20 cellular contexts compared by ENCODE assay signal in genomic region chr17:33017366-33017765, GRCh38. TPM values are rescaled to one million over a fixed set of nuclear protein-coding genes. Genes with fewer than 3 reads are reported as not detected.
DNase-seq lines count a peak whose midpoint lies in the region; ATAC-seq and TF ChIP-seq lines count a peak whose summit lies in the region.
"Had no signal": no experiment of that assay in that cellular context is flagged by ENCODE, and none has a peak within 500 bp of the region (broad histone marks: within the 10 kb centered on the region; RNA-seq: fewer than 3 reads in every experiment).

No MANE protein-coding gene starts in this region.

- WGBS in mammary epithelial cell (ENCODE audit: low coverage, missing lambda C conversion rate): 89% methylated on average over 4 of the region's 5 CpGs
- WGBS in trophoblast cell (ENCODE audit: extremely low coverage, insufficient coverage, insufficient read length): no CpG with 5 or more reads among the region's 5 CpGs

- no peak overlapping the region for H3K9ac ChIP-seq in mammary epithelial cell (ENCODE audit: insufficient read depth, low read length)
- no peak overlapping the region for H3K9ac ChIP-seq in trophoblast cell (ENCODE audit: low read length)
- H3K9ac ChIP-seq: BLaER1 treated with 17β-estradiol and CSF1 and Interleukin-3, amounts not matched to agents 10 nM and 100 nM had no signal

- H3K18ac ChIP-seq in trophoblast cell (ENCODE audit: low read length): no peak overlapping the region

- no peak overlapping the region for H3K14ac ChIP-seq in trophoblast cell (ENCODE audit: low read length)

- H3K4ac ChIP-seq in trophoblast cell (ENCODE audit: low read depth, low read length): no peak overlapping the region

- H3K27me3 ChIP-seq in mammary epithelial cell (ENCODE audit: insufficient read depth, low read length) (no peaks in the 10 kb centered on the region), breast epithelium (no peaks in the 10 kb centered on the region), trophoblast cell (ENCODE audit: insufficient read depth, low read length) (no peaks in the 10 kb centered on the region)
- H3K27me3 ChIP-seq: BLaER1 treated with 17β-estradiol and CSF1 and Interleukin-3, amounts not matched to agents 10 nM and 100 nM had no signal

- peaks cover 5% of the 10 kb centered on the region for H3K27me3 Mint-ChIP-seq in activated T-cell treated with anti-CD3 and anti-CD28 coated beads, Interleukin-2, amount 50 U/mL, for 4 hours (ENCODE audit: low read depth)

- H2AK5ac ChIP-seq in trophoblast cell (ENCODE audit: low read length): no peak overlapping the region

- CTCF ChIA-PET in mammary epithelial cell (lab: Charles Lee; ENCODE audit: low non-redundant PET): interaction anchor here (1.1 kb wide), 1 partner anchor 34 kb away, joined by 3 read pairs; no protein-coding TSS in a partner anchor

- H3K36me3 Mint-ChIP-seq in activated T-cell treated with anti-CD3 and anti-CD28 coated beads, Interleukin-2, amount 50 U/mL, for 4 hours (ENCODE audit: insufficient read depth): no peaks in the 10 kb centered on the region
- H3K36me3 Mint-ChIP-seq: CD8-positive, alpha-beta T cell had no signal

- no peaks in the 10 kb centered on the region for H3K36me3 ChIP-seq in mammary epithelial cell (ENCODE audit: insufficient read depth, low read length)
- no peaks in the 10 kb centered on the region for H3K36me3 ChIP-seq in breast epithelium
- no peaks in the 10 kb centered on the region for H3K36me3 ChIP-seq in trophoblast cell (ENCODE audit: control insufficient read depth in 1 of 2, insufficient read depth in 2 of 2, low read length in 2 of 2)
- H3K36me3 ChIP-seq: BLaER1 treated with 17β-estradiol and CSF1 and Interleukin-3, amounts not matched to agents 10 nM and 100 nM had no signal

- no peak overlapping the region for H2BK5ac ChIP-seq in trophoblast cell (ENCODE audit: low read depth, low read length, poor library complexity)

- no peaks in the 10 kb centered on the region for H3K79me1 ChIP-seq in trophoblast cell (ENCODE audit: low read length)

- in situ Hi-C loops in mammary epithelial cell (cut with MboI; ENCODE audit: low sequenced_read_pairs in 2 of 2): no loop called here

- H3K4me3 Mint-ChIP-seq in activated T-cell treated with anti-CD3 and anti-CD28 coated beads, Interleukin-2, amount 50 U/mL, for 4 hours: no peak overlapping the region
- H3K4me3 Mint-ChIP-seq: B cell; CD4-positive, alpha-beta T cell; CD8-positive, alpha-beta T cell had no signal

- peak overlapping the region; percentile 31 for H3K4me2 ChIP-seq in mammary epithelial cell (ENCODE audit: insufficient read depth, low read depth, low read length)
- no peak overlapping the region for H3K4me2 ChIP-seq in trophoblast cell (ENCODE audit: low read length)
- H3K4me2 ChIP-seq: A549 had no signal

- intact Hi-C loops in mammary epithelial cell (cut with micrococcal nuclease): loop anchor here (1.0 kb wide), 1 partner anchor 657 kb away; no protein-coding TSS in a partner anchor
- intact Hi-C loops in breast epithelium (cut with DNase I; ENCODE audit: low total_unique reads): no loop called here

- H3K9me3 Mint-ChIP-seq in activated T-cell treated with anti-CD3 and anti-CD28 coated beads, Interleukin-2, amount 50 U/mL, for 4 hours: no peaks in the 10 kb centered on the region
- H3K9me3 Mint-ChIP-seq: CD4-positive, alpha-beta T cell; CD8-positive, alpha-beta T cell had no signal

- no peaks in the 10 kb centered on the region for H3K79me2 ChIP-seq in mammary epithelial cell (ENCODE audit: insufficient read depth, low read length)
- no peaks in the 10 kb centered on the region for H3K79me2 ChIP-seq in trophoblast cell (ENCODE audit: control insufficient read depth, insufficient read depth, low read length, poor library complexity)

- ATAC-seq in left lobe of liver: no peak
- no peak for ATAC-seq in activated T-cell treated with anti-CD3 and anti-CD28 coated beads, Interleukin-2, amount 50 U/mL, for 4 hours
- ATAC-seq: A549; CD8-positive, alpha-beta T cell had no signal

- dilution Hi-C loops in mammary epithelial cell (cut with HindIII; ENCODE audit: low sequenced_read_pairs): no loop called here

- H4K20me1 ChIP-seq in mammary epithelial cell (ENCODE audit: insufficient read depth, low read length): no peaks in the 10 kb centered on the region
- H4K20me1 ChIP-seq: BLaER1 treated with 17β-estradiol and CSF1 and Interleukin-3, amounts not matched to agents 10 nM and 100 nM had no signal

- H3K4me3 ChIP-seq in mammary epithelial cell (replicated peaks in 1 of 3; ENCODE audit: insufficient read depth in 1 of 3, low read depth in 2 of 3, low read length in 3 of 3) (no peak overlapping the region), breast epithelium (no peak overlapping the region), trophoblast cell (ENCODE audit: low read depth, low read length) (no peak overlapping the region)
- H3K4me3 ChIP-seq: A549; BLaER1 treated with 17β-estradiol and CSF1 and Interleukin-3, amounts not matched to agents 10 nM and 100 nM had no signal

- no peak for TF ChIP-seq POLR2A in breast epithelium (IDR thresholded peaks at IDR 0.05)

- no peak for TF ChIP-seq CTCF in mammary epithelial cell (conservative IDR thresholded peaks at IDR 0.05 in 1 of 2, IDR thresholded peaks at IDR 0.05 in 1 of 2; ENCODE audit: extremely low read depth in 1 of 2, insufficient read depth in 1 of 2, low read depth in 1 of 2, low read length in 2 of 2)
- no peak for TF ChIP-seq CTCF in breast epithelium (IDR thresholded peaks at IDR 0.05)

- H2AFZ ChIP-seq in mammary epithelial cell (ENCODE audit: low read depth, low read length) (peak overlapping the region; percentile 14), trophoblast cell (ENCODE audit: insufficient read depth, low read length, poor library complexity) (no peak overlapping the region)

- no peak overlapping the region for H2BK12ac ChIP-seq in trophoblast cell (ENCODE audit: low read length)

- H4K12ac ChIP-seq in trophoblast cell (ENCODE audit: low read depth, low read length): no peak overlapping the region

- DNase-seq in mammary epithelial cell (no peak), breast epithelium (ENCODE audit: low spot score in 2 of 2) (no peak), left lobe of liver (ENCODE audit: low spot score) (peak; percentile 24), trophoblast cell (peak; percentile 86 to 87)
- DNase-seq in stimulated activated CD4-positive, alpha-beta T cell treated with anti-CD3 and anti-CD28 coated beads, Interleukin-12 subunit alpha, Interleukin-12 subunit beta, amount 100 ng/mL, for 4 hours: no peak
- no peak for DNase-seq in activated T-cell treated with anti-CD3 and anti-CD28 coated beads, Interleukin-2, amount 50 U/mL, for 4 hours
- DNase-seq: AML-193; Caco-2; Calu3; CD4-positive, alpha-beta T cell; CD8-positive, alpha-beta T cell; DMS79 treated with DMSO at 0.1 percent for 48 hours; GF-D8 had no signal

- no peak overlapping the region for H2BK120ac ChIP-seq in trophoblast cell (ENCODE audit: insufficient read depth, low read length, poor library complexity)

- no TSS peak for BruUV-seq in mammary epithelial cell (replicated peaks; lab: Mats Ljungman, UMichigan)

- no peak overlapping the region for H4K8ac ChIP-seq in trophoblast cell (ENCODE audit: low read depth, low read length)

- H3K9me3 ChIP-seq in mammary epithelial cell (replicated peaks; ENCODE audit: insufficient read depth, low read length): no peaks in the 10 kb centered on the region
- no peaks in the 10 kb centered on the region for H3K9me3 ChIP-seq in breast epithelium
- H3K9me3 ChIP-seq in trophoblast cell (ENCODE audit: insufficient read depth, low read depth, low read length): no peaks in the 10 kb centered on the region
- H3K9me3 ChIP-seq: A549; BLaER1 treated with 17β-estradiol and CSF1 and Interleukin-3, amounts not matched to agents 10 nM and 100 nM; Caco-2 had no signal

- no peak overlapping the region for H3K23ac ChIP-seq in trophoblast cell (ENCODE audit: low read length)

- H3K4me1 Mint-ChIP-seq in activated T-cell treated with anti-CD3 and anti-CD28 coated beads, Interleukin-2, amount 50 U/mL, for 4 hours (ENCODE audit: low read depth): no peaks in the 10 kb centered on the region
- H3K4me1 Mint-ChIP-seq: B cell had no signal

- H3K4me1 ChIP-seq in mammary epithelial cell (ENCODE audit: insufficient read depth, low read length): peaks cover 41% of the 10 kb centered on the region
- H3K4me1 ChIP-seq in breast epithelium: no peaks in the 10 kb centered on the region
- H3K4me1 ChIP-seq in trophoblast cell (ENCODE audit: control insufficient read depth in 1 of 2, insufficient read depth in 2 of 2, low read length in 2 of 2): peaks cover 3 to 15% of the 10 kb centered on the region in 2 experiments

- no peak overlapping the region for H4K91ac ChIP-seq in trophoblast cell (ENCODE audit: low read depth, low read length)

- no peak overlapping the region for H3K27ac ChIP-seq in mammary epithelial cell (ENCODE audit: insufficient read depth, low read depth, low read length)
- no peak overlapping the region for H3K27ac ChIP-seq in breast epithelium
- H3K27ac ChIP-seq in trophoblast cell (ENCODE audit: low read depth, low read length): no peak overlapping the region
- H3K27ac ChIP-seq: 22Rv1; A549; BLaER1 treated with 17β-estradiol and CSF1 and Interleukin-3, amounts not matched to agents 10 nM and 100 nM; C4-2B had no signal

RNA-seq across cellular contexts. Expression of gene SPACA3, which starts 25.7 kb away (rescaled TPM):
- total RNA-seq in mammary epithelial cell (not detected), breast epithelium (not detected), left lobe of liver (not detected)
- 0.27 TPM for polyA plus RNA-seq in mammary epithelial cell
- not detected for polyA minus RNA-seq in mammary epithelial cell
- not detected in 2 replicates for polyA plus RNA-seq in trophoblast cell (2013)
- not detected for total RNA-seq in activated T-cell treated with anti-CD3 and anti-CD28 coated beads, Interleukin-2, amount 50 U/mL, for 4 hours
- total RNA-seq: A172; B cell; Calu3; CD4-positive, alpha-beta T cell; CD8-positive, alpha-beta T cell had no signal
- polyA plus RNA-seq: A549, BJ had no signal

Comparison
In these comparisons a context has a peak if more than half of its experiments do, and no peak if none do; other contexts are left out.
1. DNase-seq: peak in left lobe of liver (single experiment) and trophoblast cell (2 of 2); none in mammary epithelial cell (single experiment), breast epithelium (0 of 2), stimulated activated CD4-positive, alpha-beta T cell treated with anti-CD3 and anti-CD28 coated beads, Interleukin-12 subunit alpha, Interleukin-12 subunit beta, amount 100 ng/mL, for 4 hours (single experiment) and activated T-cell treated with anti-CD3 and anti-CD28 coated beads, Interleukin-2, amount 50 U/mL, for 4 hours (single experiment).